In genomic region chr3:172034786-172035685, GRCh38 we compare ENCODE assay signal across 3 cellular contexts.
TF ChIP-seq lines count a peak whose summit lies in the region.

No MANE protein-coding gene starts in this region.

TF ChIP-seq in IMR-90, 13 proteins besides CTCF, POLR2A, EP300 and RAD21:
- TF ChIP-seq MXI1 (IDR thresholded peaks at IDR 0.05; ENCODE audit: borderline replicate concordance, low read depth, low read length) (no peak), SMC3 (IDR thresholded peaks at IDR 0.05; ENCODE audit: low read depth, low read length) (0 out of 2 replicates have a peak, but pooled peaks have one; percentile 24)
TF ChIP-seq in IMR-90: peak in this region for 1.

TF ChIP-seq in HepG2, 621 proteins besides CTCF, POLR2A, EP300 and RAD21 (continues in another document):
- TF ChIP-seq POGZ (CRISPR knock-in tag; IDR thresholded peaks at IDR 0.05) (peak; percentile 73; the same call in 1 of the 2 replicates), ZSCAN5A (CRISPR knock-in tag; IDR thresholded peaks at IDR 0.05; ENCODE audit: borderline replicate concordance) (peak; percentile 98; the same call in 1 of the 2 replicates), ARID5B (CRISPR knock-in tag; IDR thresholded peaks at IDR 0.05) (0 out of 2 replicates have a peak, but pooled peaks have one; percentile 9), KIAA2018 (CRISPR knock-in tag; IDR thresholded peaks at IDR 0.05; ENCODE audit: borderline replicate concordance) (no peak), STAG1 (CRISPR knock-in tag; IDR thresholded peaks at IDR 0.05) (peak; percentile 55), CBX2 (IDR thresholded peaks at IDR 0.05; ENCODE audit: low read depth, low read length) (no peak), CBX2 (CRISPR knock-in tag; IDR thresholded peaks at IDR 0.05; ENCODE audit: low read depth) (no peak), TEAD2 (CRISPR knock-in tag; IDR thresholded peaks at IDR 0.05) (no peak), MYC (CRISPR knock-in tag; IDR thresholded peaks at IDR 0.05; ENCODE audit: borderline replicate concordance) (no peak), ZMAT3 (CRISPR knock-in tag; conservative IDR thresholded peaks at IDR 0.05) (no peak), SMC3 (IDR thresholded peaks at IDR 0.05; ENCODE audit: low read length) (peak; percentile 37; the same call in 1 of the 2 replicates)

TF ChIP-seq in GM12891, 5 proteins besides CTCF, POLR2A, EP300 and RAD21:
- TF ChIP-seq SPI1 (IDR thresholded peaks at IDR 0.05; ENCODE audit: low read depth, low read length) (no peak), PAX5 (IDR thresholded peaks at IDR 0.05; ENCODE audit: insufficient read depth, low read length, severe bottlenecking) (no peak), TAF1 (IDR thresholded peaks at IDR 0.05; ENCODE audit: low read depth, low read length) (no peak)
